11 cellular contexts compared by ENCODE assay signal in the genomic region with DNA sequence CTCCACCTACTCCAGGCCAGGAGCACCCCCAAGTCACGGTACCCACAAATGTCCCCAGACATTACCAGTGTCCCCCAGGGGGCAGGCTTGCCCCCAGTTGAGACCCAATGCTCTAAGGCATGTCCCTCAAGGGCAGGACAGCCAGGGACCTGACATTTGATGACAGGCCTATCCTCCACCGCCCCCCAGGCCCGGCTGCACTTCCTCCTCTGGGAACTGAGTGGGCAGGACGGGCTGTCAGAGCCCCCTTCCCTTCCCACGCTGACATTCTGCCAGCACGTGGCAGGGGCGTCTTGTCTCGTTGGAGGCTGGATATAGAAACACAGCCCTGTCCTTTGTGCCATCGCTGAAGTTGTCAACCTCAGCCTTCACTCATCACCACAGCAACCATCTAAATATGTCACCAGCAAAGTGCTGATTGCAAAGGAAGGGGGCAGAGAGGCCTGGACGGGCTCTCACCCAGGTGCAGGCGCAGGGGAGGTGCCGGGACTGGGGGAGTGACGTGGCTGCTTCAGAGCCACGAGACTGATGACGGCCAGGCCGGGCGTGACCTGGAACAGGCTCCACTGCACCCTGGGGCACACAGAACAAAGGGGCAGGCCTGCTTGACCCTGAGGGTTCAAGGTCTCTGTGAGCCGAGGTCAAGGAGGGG. TPM values are rescaled to one million over a fixed set of nuclear protein-coding genes. Genes with fewer than 3 reads are reported as not detected.
A peak's percentile ranks its signal among the peaks of the same experiment; 100 is the strongest.
DNase-seq lines count a peak whose midpoint lies in the region; ATAC-seq, FAIRE-seq and TF ChIP-seq lines count a peak whose summit lies in the region.
"Had no signal": no experiment of that assay in that cellular context is flagged by ENCODE, and none has a peak within 500 bp of the region (broad histone marks: within the 10 kb centered on the region; RNA-seq: fewer than 3 reads in every experiment).

No MANE protein-coding gene starts in this region.

- DNase-seq in GM12864 (ENCODE audit: low read depth) (peak; percentile 50), HCT116 (ENCODE audit: low read depth, low spot score) (no peak), UCSD-AML1 (lab: John Stamatoyannopoulos, UW; ENCODE audit: unreplicated experiment) (peak; percentile 36), medulla oblongata (ENCODE audit: extremely low spot score) (peak; percentile 67), DMS 273 (lab: John Stamatoyannopoulos, UW; ENCODE audit: unreplicated experiment) (no peak), NCI-H2171 (lab: John Stamatoyannopoulos, UW) (no peak), D721Med (ENCODE audit: insufficient read length, low spot score) (no peak)
- no peak for DNase-seq in activated CD4-positive, alpha-beta T cell treated with anti-CD3 and anti-CD28 coated beads, Interleukin-2, amount 50 U/mL, for 1 hour
- DNase-seq: activated CD4-positive, alpha-beta memory T cell treated with anti-CD3 and anti-CD28 coated beads, Interleukin-2, amount 10 ng/mL, durations not matched to agents 7 days and 5 days; MV-4-11 had no signal

- CTCF ChIA-PET in HCT116 (lab: Charles Lee), result no interaction called here

- no peaks in the 10 kb centered on the region for H3K4me1 ChIP-seq in HCT116 (ENCODE audit: control insufficient read depth in 1 of 2, insufficient read depth in 2 of 2, low read length in 2 of 2)

- no peak overlapping the region for H3K4me3 ChIP-seq in GM12864 (ENCODE audit: low read depth, low read length)
- no peak overlapping the region for H3K4me3 ChIP-seq in HCT116 (replicated peaks in 1 of 2; ENCODE audit: low read depth in 1 of 2, low read length in 2 of 2)

- TF ChIP-seq CTCF in GM12864 (IDR thresholded peaks at IDR 0.05; ENCODE audit: low read depth, low read length, missing control alignments) (peak; percentile 29), HCT116 (IDR thresholded peaks at IDR 0.05 in 2 of 3, conservative IDR thresholded peaks at IDR 0.05 in 1 of 3; ENCODE audit: borderline replicate concordance in 1 of 3, insufficient read depth in 1 of 3, low read depth in 2 of 3, low read length in 2 of 3) (0 out of 6 replicates have a peak, but pooled peaks of 2 of the 3 experiments have one; percentile 3 to 10), D721Med (IDR thresholded peaks at IDR 0.05; ENCODE audit: insufficient read depth, missing control alignments) (no peak)

- BruUV-seq in HCT116 (replicated peaks; lab: Mats Ljungman, UMichigan), result no TSS peak

- FAIRE-seq in D721Med (lab: Jason Lieb, UNC), result no peak
- FAIRE-seq: G401.6 had no signal

- H3K9me2 ChIP-seq in HCT116 (ENCODE audit: insufficient read depth), result no peaks in the 10 kb centered on the region

- H3K27me3 ChIP-seq in HCT116 (ENCODE audit: insufficient read depth, low read length), result no peaks in the 10 kb centered on the region

- TF ChIP-seq POLR2A in HCT116 (IDR thresholded peaks at IDR 0.05; ENCODE audit: borderline replicate concordance, extremely low read depth, insufficient read depth, insufficient read length), result no peak

- H3K79me2 ChIP-seq in HCT116 (ENCODE audit: insufficient read depth, low read length), result no peaks in the 10 kb centered on the region

- no peak for ATAC-seq in HCT116

- no peaks in the 10 kb centered on the region for H3K36me3 ChIP-seq in HCT116 (ENCODE audit: control insufficient read depth in 1 of 2, insufficient read depth in 2 of 2, low read length in 2 of 2)

- TF ChIP-seq RAD21 in HCT116 (IDR thresholded peaks at IDR 0.05; ENCODE audit: low read depth), result no peak

- RAD21 ChIA-PET in HCT116 (lab: Charles Lee; ENCODE audit: low non-redundant PET in 1 of 2, low total read pairs in 2 of 2, uncharacterized antibody in 2 of 2, unreplicated experiment in 2 of 2), result no interaction called here

- H4K20me1 ChIP-seq in HCT116 (ENCODE audit: insufficient read depth), result no peaks in the 10 kb centered on the region

- no peak overlapping the region for H3K9ac ChIP-seq in HCT116 (ENCODE audit: low read length)

- H2AFZ ChIP-seq in HCT116 (ENCODE audit: low read depth, low read length, poor library complexity, severe bottlenecking), result no peak overlapping the region

- peaks cover 4 to 14% of the 10 kb centered on the region in 2 experiments; a peak in 3 of 4 replicates for H3K9me3 ChIP-seq in HCT116 (ENCODE audit: control insufficient read depth in 1 of 2, insufficient read depth in 1 of 2, low read depth in 1 of 2, low read length in 2 of 2)

- POLR2A ChIA-PET in HCT116 (lab: Charles Lee), result no interaction called here

- H3K27ac ChIP-seq in HCT116 (ENCODE audit: low read depth, low read length), result no peak overlapping the region

- intact Hi-C loops in HCT116 (cut with micrococcal nuclease), result no loop called here

- no peak overlapping the region for H3K4me2 ChIP-seq in HCT116 (ENCODE audit: low read length)

TF ChIP-seq in HCT116, 20 proteins besides CTCF, POLR2A, EP300 and RAD21:
- TF ChIP-seq EGR1 (IDR thresholded peaks at IDR 0.05; ENCODE audit: low read depth) (no peak), YY1 (IDR thresholded peaks at IDR 0.05; ENCODE audit: extremely low read depth, insufficient replicate concordance, low read depth, low read length) (no peak), ZFX (IDR thresholded peaks at IDR 0.05) (no peak), EZH2 (IDR thresholded peaks at IDR 0.05) (no peak), CEBPB (IDR thresholded peaks at IDR 0.05; ENCODE audit: low read depth) (no peak), JUND (IDR thresholded peaks at IDR 0.05) (no peak), SIN3A (IDR thresholded peaks at IDR 0.05; ENCODE audit: low read depth) (no peak), POLR2AphosphoS5 (IDR thresholded peaks at IDR 0.05; ENCODE audit: low read depth, low read length) (no peak), FOSL1 (IDR thresholded peaks at IDR 0.05; ENCODE audit: low read depth) (no peak), CBX3 (IDR thresholded peaks at IDR 0.05; ENCODE audit: low read depth) (no peak), ZNF274 (IDR thresholded peaks at IDR 0.05; ENCODE audit: low read depth, low read length) (no peak), SRF (IDR thresholded peaks at IDR 0.05; ENCODE audit: low read depth) (no peak), ELF1 (IDR thresholded peaks at IDR 0.05; ENCODE audit: borderline replicate concordance, low read depth) (no peak)
- TF ChIP-seq, protein P1, sequence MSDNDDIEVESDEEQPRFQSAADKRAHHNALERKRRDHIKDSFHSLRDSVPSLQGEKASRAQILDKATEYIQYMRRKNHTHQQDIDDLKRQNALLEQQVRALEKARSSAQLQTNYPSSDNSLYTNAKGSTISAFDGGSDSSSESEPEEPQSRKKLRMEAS (IDR thresholded peaks at IDR 0.05), result no peak
- TF ChIP-seq, protein P2, sequence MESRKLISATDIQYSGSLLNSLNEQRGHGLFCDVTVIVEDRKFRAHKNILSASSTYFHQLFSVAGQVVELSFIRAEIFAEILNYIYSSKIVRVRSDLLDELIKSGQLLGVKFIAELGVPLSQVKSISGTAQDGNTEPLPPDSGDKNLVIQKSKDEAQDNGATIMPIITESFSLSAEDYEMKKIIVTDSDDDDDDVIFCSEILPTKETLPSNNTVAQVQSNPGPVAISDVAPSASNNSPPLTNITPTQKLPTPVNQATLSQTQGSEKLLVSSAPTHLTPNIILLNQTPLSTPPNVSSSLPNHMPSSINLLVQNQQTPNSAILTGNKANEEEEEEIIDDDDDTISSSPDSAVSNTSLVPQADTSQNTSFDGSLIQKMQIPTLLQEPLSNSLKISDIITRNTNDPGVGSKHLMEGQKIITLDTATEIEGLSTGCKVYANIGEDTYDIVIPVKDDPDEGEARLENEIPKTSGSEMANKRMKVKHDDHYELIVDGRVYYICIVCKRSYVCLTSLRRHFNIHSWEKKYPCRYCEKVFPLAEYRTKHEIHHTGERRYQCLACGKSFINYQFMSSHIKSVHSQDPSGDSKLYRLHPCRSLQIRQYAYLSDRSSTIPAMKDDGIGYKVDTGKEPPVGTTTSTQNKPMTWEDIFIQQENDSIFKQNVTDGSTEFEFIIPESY (IDR thresholded peaks at IDR 0.05; ENCODE audit: extremely low read depth, insufficient replicate concordance, low read length), result no peak
- TF ChIP-seq, protein P3, sequence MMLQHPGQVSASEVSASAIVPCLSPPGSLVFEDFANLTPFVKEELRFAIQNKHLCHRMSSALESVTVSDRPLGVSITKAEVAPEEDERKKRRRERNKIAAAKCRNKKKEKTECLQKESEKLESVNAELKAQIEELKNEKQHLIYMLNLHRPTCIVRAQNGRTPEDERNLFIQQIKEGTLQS (IDR thresholded peaks at IDR 0.05), result no peak
- TF ChIP-seq, protein P4, sequence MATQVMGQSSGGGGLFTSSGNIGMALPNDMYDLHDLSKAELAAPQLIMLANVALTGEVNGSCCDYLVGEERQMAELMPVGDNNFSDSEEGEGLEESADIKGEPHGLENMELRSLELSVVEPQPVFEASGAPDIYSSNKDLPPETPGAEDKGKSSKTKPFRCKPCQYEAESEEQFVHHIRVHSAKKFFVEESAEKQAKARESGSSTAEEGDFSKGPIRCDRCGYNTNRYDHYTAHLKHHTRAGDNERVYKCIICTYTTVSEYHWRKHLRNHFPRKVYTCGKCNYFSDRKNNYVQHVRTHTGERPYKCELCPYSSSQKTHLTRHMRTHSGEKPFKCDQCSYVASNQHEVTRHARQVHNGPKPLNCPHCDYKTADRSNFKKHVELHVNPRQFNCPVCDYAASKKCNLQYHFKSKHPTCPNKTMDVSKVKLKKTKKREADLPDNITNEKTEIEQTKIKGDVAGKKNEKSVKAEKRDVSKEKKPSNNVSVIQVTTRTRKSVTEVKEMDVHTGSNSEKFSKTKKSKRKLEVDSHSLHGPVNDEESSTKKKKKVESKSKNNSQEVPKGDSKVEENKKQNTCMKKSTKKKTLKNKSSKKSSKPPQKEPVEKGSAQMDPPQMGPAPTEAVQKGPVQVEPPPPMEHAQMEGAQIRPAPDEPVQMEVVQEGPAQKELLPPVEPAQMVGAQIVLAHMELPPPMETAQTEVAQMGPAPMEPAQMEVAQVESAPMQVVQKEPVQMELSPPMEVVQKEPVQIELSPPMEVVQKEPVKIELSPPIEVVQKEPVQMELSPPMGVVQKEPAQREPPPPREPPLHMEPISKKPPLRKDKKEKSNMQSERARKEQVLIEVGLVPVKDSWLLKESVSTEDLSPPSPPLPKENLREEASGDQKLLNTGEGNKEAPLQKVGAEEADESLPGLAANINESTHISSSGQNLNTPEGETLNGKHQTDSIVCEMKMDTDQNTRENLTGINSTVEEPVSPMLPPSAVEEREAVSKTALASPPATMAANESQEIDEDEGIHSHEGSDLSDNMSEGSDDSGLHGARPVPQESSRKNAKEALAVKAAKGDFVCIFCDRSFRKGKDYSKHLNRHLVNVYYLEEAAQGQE (IDR thresholded peaks at IDR 0.05; ENCODE audit: low read depth), result no peak
TF ChIP-seq in HCT116: peak in this region for 0.

RNA-seq across cellular contexts. Expression of a gene that starts 38.4 kb away (rescaled TPM):
- 11.3 TPM for total RNA-seq in HCT116 (2021; ENCODE audit: unreplicated experiment)
- polyA plus RNA-seq in HCT116 (2012), result 4.8 and 6.3 TPM in 2 replicates

RNA-seq across cellular contexts. Expression of a gene that starts 57.1 kb away (rescaled TPM):
- total RNA-seq in HCT116 (2021; ENCODE audit: unreplicated experiment), result 33.7 TPM
- polyA plus RNA-seq in HCT116 (2012), result 23.3 and 33.1 TPM in 2 replicates
- total RNA-seq: activated CD4-positive, alpha-beta memory T cell treated with anti-CD3 and anti-CD28 coated beads, Interleukin-2, amount 10 ng/mL, durations not matched to agents 7 days and 5 days had no signal

Comparison
In these comparisons a context has a peak if more than half of its experiments do, and no peak if none do; other contexts are left out.
1. DNase-seq: peak in GM12864 (single experiment), UCSD-AML1 (single experiment) and medulla oblongata (single experiment); none in HCT116 (single experiment), DMS 273 (single experiment), activated CD4-positive, alpha-beta T cell treated with anti-CD3 and anti-CD28 coated beads, Interleukin-2, amount 50 U/mL, for 1 hour (single experiment), NCI-H2171 (single experiment) and D721Med (single experiment).